1 cellular context compared by ENCODE assay signal in the genomic region with DNA sequence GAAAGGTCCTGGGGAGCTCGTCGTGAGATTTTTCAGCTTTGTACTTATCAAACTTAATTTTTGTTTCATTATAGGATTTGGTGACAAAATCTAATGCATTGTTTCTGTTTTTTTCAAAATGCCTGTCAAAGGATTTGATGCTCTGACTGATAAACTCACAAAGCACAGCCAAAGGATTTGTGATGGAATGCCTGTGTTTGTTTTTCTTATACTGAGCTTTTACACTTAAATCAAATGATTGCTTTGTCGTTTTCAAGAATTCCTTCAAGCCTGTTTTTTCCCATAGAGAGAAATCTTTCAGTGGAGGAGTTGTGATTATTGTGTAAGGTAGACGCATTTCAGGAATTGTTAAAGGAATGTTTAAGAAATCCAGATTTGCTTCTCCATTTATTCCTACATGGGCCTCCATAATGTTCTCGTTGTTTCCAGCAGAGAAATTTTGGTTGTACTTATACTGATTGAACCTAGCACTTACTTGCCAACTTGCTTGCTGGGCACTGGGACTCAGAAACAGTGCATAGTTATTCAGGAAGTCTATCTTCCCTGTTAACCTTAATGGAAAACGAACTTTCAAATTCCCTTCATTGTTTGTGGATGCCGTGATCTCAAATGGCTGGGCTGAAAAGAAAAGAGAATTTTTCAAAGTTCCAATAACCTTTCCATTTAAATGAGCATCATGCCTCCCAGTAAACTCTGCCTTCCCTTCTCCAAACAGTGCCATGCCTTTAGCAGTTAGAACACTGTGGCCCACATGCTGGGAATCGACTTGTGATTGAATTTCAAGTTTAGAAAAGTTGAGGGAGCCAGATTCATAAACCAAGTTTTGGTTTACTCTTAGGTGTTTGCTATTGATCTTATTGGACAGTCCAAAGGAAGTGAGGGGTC.
TF ChIP-seq lines count a peak whose summit lies in the region.

No MANE protein-coding gene starts in this region.

TF ChIP-seq in HepG2, 621 proteins besides CTCF, POLR2A, EP300 and RAD21 (continued from another document and continues in another):
- TF ChIP-seq ZBTB39 (CRISPR knock-in tag; IDR thresholded peaks at IDR 0.05), result 0 out of 2 replicates have a peak, but pooled peaks have one; percentile 40
- TF ChIP-seq MTF1 (CRISPR knock-in tag; IDR thresholded peaks at IDR 0.05), result 0 out of 2 replicates have a peak, but pooled peaks have one; percentile 64
- TF ChIP-seq NFATC3 (CRISPR knock-in tag; IDR thresholded peaks at IDR 0.05), result peak; percentile 18; the same call in 1 of the 2 replicates
- TF ChIP-seq, protein P1, sequence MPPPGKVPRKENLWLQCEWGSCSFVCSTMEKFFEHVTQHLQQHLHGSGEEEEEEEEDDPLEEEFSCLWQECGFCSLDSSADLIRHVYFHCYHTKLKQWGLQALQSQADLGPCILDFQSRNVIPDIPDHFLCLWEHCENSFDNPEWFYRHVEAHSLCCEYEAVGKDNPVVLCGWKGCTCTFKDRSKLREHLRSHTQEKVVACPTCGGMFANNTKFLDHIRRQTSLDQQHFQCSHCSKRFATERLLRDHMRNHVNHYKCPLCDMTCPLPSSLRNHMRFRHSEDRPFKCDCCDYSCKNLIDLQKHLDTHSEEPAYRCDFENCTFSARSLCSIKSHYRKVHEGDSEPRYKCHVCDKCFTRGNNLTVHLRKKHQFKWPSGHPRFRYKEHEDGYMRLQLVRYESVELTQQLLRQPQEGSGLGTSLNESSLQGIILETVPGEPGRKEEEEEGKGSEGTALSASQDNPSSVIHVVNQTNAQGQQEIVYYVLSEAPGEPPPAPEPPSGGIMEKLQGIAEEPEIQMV (CRISPR knock-in tag; IDR thresholded peaks at IDR 0.05; ENCODE audit: low read depth), result no peak
- TF ChIP-seq ZBTB40 (IDR thresholded peaks at IDR 0.05), result no peak
- no peak for TF ChIP-seq ZBTB40 (CRISPR knock-in tag; IDR thresholded peaks at IDR 0.05)
- 0 out of 2 replicates have a peak, but pooled peaks have one; percentile 22 for TF ChIP-seq ZNF460 (CRISPR knock-in tag; IDR thresholded peaks at IDR 0.05; ENCODE audit: borderline replicate concordance)
- no peak for TF ChIP-seq ZNF660 (CRISPR knock-in tag; IDR thresholded peaks at IDR 0.05; ENCODE audit: borderline replicate concordance, low read depth)
- TF ChIP-seq ZFP1 (CRISPR knock-in tag; IDR thresholded peaks at IDR 0.05), result peak; percentile 38
- peak; percentile 11 for TF ChIP-seq PHF5A (CRISPR knock-in tag; IDR thresholded peaks at IDR 0.05; ENCODE audit: low read depth, unreplicated experiment)
- TF ChIP-seq ZSCAN22 (CRISPR knock-in tag; IDR thresholded peaks at IDR 0.05), result peak; percentile 6; the same call in 1 of the 2 replicates
- TF ChIP-seq TRAFD1 (CRISPR knock-in tag; IDR thresholded peaks at IDR 0.05; ENCODE audit: borderline replicate concordance), result 0 out of 2 replicates have a peak, but pooled peaks have one; percentile 12
- TF ChIP-seq ZNF792 (CRISPR knock-in tag; IDR thresholded peaks at IDR 0.05), result peak; percentile 43; the same call in 1 of the 2 replicates
- TF ChIP-seq REST (IDR thresholded peaks at IDR 0.05; ENCODE audit: borderline replicate concordance in 1 of 2, low read depth in 1 of 2, low read length in 2 of 2), result peak in 1 of 2 experiments; percentile 10; a peak in 1 of 4 replicates
- TF ChIP-seq, protein P2, sequence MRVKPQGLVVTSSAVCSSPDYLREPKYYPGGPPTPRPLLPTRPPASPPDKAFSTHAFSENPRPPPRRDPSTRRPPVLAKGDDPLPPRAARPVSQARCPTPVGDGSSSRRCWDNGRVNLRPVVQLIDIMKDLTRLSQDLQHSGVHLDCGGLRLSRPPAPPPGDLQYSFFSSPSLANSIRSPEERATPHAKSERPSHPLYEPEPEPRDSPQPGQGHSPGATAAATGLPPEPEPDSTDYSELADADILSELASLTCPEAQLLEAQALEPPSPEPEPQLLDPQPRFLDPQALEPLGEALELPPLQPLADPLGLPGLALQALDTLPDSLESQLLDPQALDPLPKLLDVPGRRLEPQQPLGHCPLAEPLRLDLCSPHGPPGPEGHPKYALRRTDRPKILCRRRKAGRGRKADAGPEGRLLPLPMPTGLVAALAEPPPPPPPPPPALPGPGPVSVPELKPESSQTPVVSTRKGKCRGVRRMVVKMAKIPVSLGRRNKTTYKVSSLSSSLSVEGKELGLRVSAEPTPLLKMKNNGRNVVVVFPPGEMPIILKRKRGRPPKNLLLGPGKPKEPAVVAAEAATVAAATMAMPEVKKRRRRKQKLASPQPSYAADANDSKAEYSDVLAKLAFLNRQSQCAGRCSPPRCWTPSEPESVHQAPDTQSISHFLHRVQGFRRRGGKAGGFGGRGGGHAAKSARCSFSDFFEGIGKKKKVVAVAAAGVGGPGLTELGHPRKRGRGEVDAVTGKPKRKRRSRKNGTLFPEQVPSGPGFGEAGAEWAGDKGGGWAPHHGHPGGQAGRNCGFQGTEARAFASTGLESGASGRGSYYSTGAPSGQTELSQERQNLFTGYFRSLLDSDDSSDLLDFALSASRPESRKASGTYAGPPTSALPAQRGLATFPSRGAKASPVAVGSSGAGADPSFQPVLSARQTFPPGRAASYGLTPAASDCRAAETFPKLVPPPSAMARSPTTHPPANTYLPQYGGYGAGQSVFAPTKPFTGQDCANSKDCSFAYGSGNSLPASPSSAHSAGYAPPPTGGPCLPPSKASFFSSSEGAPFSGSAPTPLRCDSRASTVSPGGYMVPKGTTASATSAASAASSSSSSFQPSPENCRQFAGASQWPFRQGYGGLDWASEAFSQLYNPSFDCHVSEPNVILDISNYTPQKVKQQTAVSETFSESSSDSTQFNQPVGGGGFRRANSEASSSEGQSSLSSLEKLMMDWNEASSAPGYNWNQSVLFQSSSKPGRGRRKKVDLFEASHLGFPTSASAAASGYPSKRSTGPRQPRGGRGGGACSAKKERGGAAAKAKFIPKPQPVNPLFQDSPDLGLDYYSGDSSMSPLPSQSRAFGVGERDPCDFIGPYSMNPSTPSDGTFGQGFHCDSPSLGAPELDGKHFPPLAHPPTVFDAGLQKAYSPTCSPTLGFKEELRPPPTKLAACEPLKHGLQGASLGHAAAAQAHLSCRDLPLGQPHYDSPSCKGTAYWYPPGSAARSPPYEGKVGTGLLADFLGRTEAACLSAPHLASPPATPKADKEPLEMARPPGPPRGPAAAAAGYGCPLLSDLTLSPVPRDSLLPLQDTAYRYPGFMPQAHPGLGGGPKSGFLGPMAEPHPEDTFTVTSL (CRISPR knock-in tag; IDR thresholded peaks at IDR 0.05; ENCODE audit: borderline replicate concordance), result 0 out of 2 replicates have a peak, but pooled peaks have one; percentile 16
- 0 out of 2 replicates have a peak, but pooled peaks have one; percentile 27 for TF ChIP-seq ATF7-NPFF (CRISPR knock-in tag; IDR thresholded peaks at IDR 0.05; ENCODE audit: low read depth)
- TF ChIP-seq PPARG (CRISPR knock-in tag; conservative IDR thresholded peaks at IDR 0.05), result peak; percentile 39; the same call in 1 of the 2 replicates
- 0 out of 2 replicates have a peak, but pooled peaks have one; percentile 21 for TF ChIP-seq HDAC1 (CRISPR knock-in tag; IDR thresholded peaks at IDR 0.05)
- TF ChIP-seq CEBPG (CRISPR knock-in tag; IDR thresholded peaks at IDR 0.05), result 0 out of 2 replicates have a peak, but pooled peaks have one; percentile 4
- 0 out of 2 replicates have a peak, but pooled peaks have one; percentile 6 for TF ChIP-seq SP4 (CRISPR knock-in tag; IDR thresholded peaks at IDR 0.05)
- peak; percentile 24 for TF ChIP-seq NFIC (IDR thresholded peaks at IDR 0.05; ENCODE audit: low read length)
- TF ChIP-seq DMAP1 (CRISPR knock-in tag; IDR thresholded peaks at IDR 0.05), result no peak
- no peak for TF ChIP-seq ZNF317 (CRISPR knock-in tag; IDR thresholded peaks at IDR 0.05)
